Comparison of ENCODE assay signal across 8 cellular contexts in the genomic region with DNA sequence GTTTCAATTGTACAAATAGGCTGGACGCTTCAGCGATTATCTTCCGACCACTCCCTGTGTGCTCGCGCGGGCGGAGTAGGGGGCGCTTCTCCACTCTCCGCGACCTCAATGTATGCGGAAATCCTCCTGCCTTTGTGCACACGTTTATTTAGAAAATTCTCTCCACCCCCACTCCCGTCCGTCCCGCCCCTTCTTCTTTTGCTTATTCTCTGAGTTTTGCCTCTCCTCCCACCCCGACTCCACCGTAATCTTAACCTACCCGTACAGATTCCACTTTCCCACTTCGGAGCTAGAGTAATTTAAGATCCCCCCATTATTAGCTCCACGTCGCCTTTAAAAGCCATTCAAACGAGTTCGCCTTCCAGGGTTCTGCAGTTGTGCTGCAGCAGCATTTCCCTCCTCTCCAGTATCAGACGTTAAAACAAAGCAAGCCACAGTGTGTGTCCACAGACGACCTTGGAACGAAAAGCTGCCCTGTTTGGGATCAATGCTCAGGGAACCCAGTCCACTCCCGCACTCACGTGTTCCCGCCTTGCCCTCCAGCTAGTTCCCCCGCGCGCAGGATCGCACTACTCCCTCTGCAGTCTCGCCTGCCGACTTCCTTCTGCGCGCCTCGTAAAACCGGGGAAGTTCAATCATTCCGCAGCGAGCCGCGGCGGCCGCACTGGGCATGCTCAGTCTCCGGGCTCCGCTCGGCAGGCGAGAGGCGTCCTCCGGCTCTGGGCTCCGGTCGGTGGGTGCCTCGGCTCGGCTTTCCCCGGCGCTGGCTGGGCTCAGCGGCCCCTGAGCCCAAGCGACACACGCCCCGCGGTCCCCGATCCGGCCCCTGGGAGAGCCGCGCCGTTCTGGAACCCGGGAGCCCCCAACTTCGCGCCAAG. TPM values are rescaled to one million over a fixed set of nuclear protein-coding genes. Genes with fewer than 3 reads are reported as not detected.
DNase-seq lines count a peak whose midpoint lies in the region; ATAC-seq and TF ChIP-seq lines count a peak whose summit lies in the region.

A gene with protein sequence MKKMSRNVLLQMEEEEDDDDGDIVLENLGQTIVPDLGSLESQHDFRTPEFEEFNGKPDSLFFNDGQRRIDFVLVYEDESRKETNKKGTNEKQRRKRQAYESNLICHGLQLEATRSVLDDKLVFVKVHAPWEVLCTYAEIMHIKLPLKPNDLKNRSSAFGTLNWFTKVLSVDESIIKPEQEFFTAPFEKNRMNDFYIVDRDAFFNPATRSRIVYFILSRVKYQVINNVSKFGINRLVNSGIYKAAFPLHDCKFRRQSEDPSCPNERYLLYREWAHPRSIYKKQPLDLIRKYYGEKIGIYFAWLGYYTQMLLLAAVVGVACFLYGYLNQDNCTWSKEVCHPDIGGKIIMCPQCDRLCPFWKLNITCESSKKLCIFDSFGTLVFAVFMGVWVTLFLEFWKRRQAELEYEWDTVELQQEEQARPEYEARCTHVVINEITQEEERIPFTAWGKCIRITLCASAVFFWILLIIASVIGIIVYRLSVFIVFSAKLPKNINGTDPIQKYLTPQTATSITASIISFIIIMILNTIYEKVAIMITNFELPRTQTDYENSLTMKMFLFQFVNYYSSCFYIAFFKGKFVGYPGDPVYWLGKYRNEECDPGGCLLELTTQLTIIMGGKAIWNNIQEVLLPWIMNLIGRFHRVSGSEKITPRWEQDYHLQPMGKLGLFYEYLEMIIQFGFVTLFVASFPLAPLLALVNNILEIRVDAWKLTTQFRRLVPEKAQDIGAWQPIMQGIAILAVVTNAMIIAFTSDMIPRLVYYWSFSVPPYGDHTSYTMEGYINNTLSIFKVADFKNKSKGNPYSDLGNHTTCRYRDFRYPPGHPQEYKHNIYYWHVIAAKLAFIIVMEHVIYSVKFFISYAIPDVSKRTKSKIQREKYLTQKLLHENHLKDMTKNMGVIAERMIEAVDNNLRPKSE (plus strand): TSS at position 677 of the 878 bp plus-strand sequence. CDS start 227 bp downstream, outside the sequence.

- TF ChIP-seq CTCF in adrenal gland (IDR thresholded peaks at IDR 0.05): peak in 2 of 6 experiments; percentile 5 to 33
- peak in 4 of 9 donors; percentile 23 to 55 (median 30) for TF ChIP-seq CTCF in heart right ventricle (IDR thresholded peaks at IDR 0.05)
- TF ChIP-seq CTCF in prostate gland (IDR thresholded peaks at IDR 0.05): peak in 1 of 4 experiments; percentile 25

- H3K4me1 ChIP-seq in adrenal gland (replicated peaks in 1 of 2) (peaks cover 2 to 30% of the 10 kb centered on the region in 2 donors), heart right ventricle (peaks cover 0 to 49% (median 33%) of the 10 kb centered on the region in 9 donors), prostate gland (replicated peaks) (no peaks in the 10 kb centered on the region), urinary bladder (ENCODE audit: insufficient read depth) (peaks cover under 1% of the 10 kb centered on the region)

- 0 to 1% (median 1%) methylated on average over 25 to 70 of the region's 70 CpGs for WGBS in adrenal gland, 4 donors
- WGBS in heart right ventricle, 2 donors: 0% methylated on average over 69 to 70 of the region's 70 CpGs
- WGBS in prostate gland: under 1% methylated on average over 58 of the region's 70 CpGs
- WGBS in urinary bladder: under 1% methylated on average over 70 of the region's 70 CpGs

- intact Hi-C loops in T-helper 1 cell treated with Interleukin-12 subunit alpha and Interleukin-12 subunit beta and Interleukin-4 antibody, amounts not matched to agents 30 ng/mL and 1 ng/mL, for 36 hours (cut with micrococcal nuclease): loop anchor here (1.0 to 5.0 kb wide), 9 partner anchors 45 to 1157 kb away; a partner anchor contains a TSS
- intact Hi-C loops in adrenal gland (cut with DNase I): loop anchor here (5.0 to 10.0 kb wide), 3 partner anchors 52 to 172 kb away; no protein-coding TSS in a partner anchor
- intact Hi-C loops in heart right ventricle (cut with DNase I): loop anchor here in 6 of 10 donors (2.0 to 10.0 kb wide), 9 partner anchors 42 to 509 kb away; a partner anchor contains a TSS
- intact Hi-C loops in prostate gland (cut with DNase I): loop anchor here (5.0 kb wide), 4 partner anchors 62 to 777 kb away; a partner anchor contains a TSS

- peak within 1 kb of the TSS; percentile 73 to 95 (median 84) for H3K4me3 ChIP-seq in adrenal gland
- peak within 1 kb of the TSS; percentile 67 to 98 (median 90) for H3K4me3 ChIP-seq in heart right ventricle
- H3K4me3 ChIP-seq in prostate gland: peak within 1 kb of the TSS; percentile 75 to 85
- peak within 1 kb of the TSS; percentile 83 for H3K4me3 ChIP-seq in urinary bladder (ENCODE audit: low read depth, low read length)

- TF ChIP-seq POLR2A in GM15510 (IDR thresholded peaks at IDR 0.05; ENCODE audit: borderline replicate concordance, extremely low read depth, insufficient read length): peak; percentile 71
- peak; percentile 84 to 95 for TF ChIP-seq POLR2A in adrenal gland (IDR thresholded peaks at IDR 0.05)
- peak; percentile 80 for TF ChIP-seq POLR2A in prostate gland (IDR thresholded peaks at IDR 0.05)

- no peaks in the 10 kb centered on the region for H3K9me3 ChIP-seq in adrenal gland (replicated peaks in 1 of 3)
- no peaks in the 10 kb centered on the region for H3K9me3 ChIP-seq in heart right ventricle
- no peaks in the 10 kb centered on the region for H3K9me3 ChIP-seq in prostate gland

- H3K36me3 ChIP-seq in adrenal gland (replicated peaks in 1 of 2) (no peaks in the 10 kb centered on the region), heart right ventricle (no peaks in the 10 kb centered on the region), prostate gland (no peaks in the 10 kb centered on the region), urinary bladder (ENCODE audit: insufficient read depth) (no peaks in the 10 kb centered on the region)

- ATAC-seq in HG02852 (IDR thresholded peaks at IDR 0.05; ENCODE audit: unreplicated experiment) (peak; percentile 72), heart right ventricle (peak; percentile 90 to 96 (median 95))

- H3K27ac ChIP-seq in adrenal gland (peak within 1 kb of the TSS; percentile 77 to 97 (median 92)), heart right ventricle (peak within 1 kb of the TSS; percentile 91 to 99 (median 94)), prostate gland (peak within 1 kb of the TSS; percentile 86 to 94), urinary bladder (ENCODE audit: low read depth) (peak within 1 kb of the TSS; percentile 94)

- DNase-seq in NCI-H1436 (lab: John Stamatoyannopoulos, UW): peak; percentile 74
- DNase-seq in adrenal gland: peak; percentile 86 to 94 (median 89)
- DNase-seq in heart right ventricle: peak; percentile 88 to 89
- peak; percentile 87 for DNase-seq in prostate gland (ENCODE audit: low spot score)

- H3K27me3 ChIP-seq in adrenal gland (no peaks in the 10 kb centered on the region), heart right ventricle (no peaks in the 10 kb centered on the region), prostate gland (replicated peaks; ENCODE audit: insufficient read depth) (no peaks in the 10 kb centered on the region)

RNA-seq across cellular contexts. Expression of the gene that starts here (rescaled TPM):
- total RNA-seq in T-helper 1 cell treated with Interleukin-12 subunit alpha and Interleukin-12 subunit beta and Interleukin-4 antibody, amounts not matched to agents 30 ng/mL and 1 ng/mL, for 36 hours: 27.8 and 29.1 TPM in 2 replicates
- total RNA-seq in adrenal gland: 10 to 100 TPM; 51.3 to 92.3 (median 67.5) TPM
- polyA plus RNA-seq in adrenal gland: 10 to 100 TPM in 1 of 3 donors, 1 to 10 TPM in 2; 7.5 to 37.0 (median 7.5) TPM
- total RNA-seq in heart right ventricle: 10 to 100 TPM; 35.8 to 52.2 (median 41.9) TPM
- polyA plus RNA-seq in heart right ventricle: 10 to 100 TPM in 1 of 2 donors, 1 to 10 TPM in 1; 8.9 to 12.7 TPM
- total RNA-seq in prostate gland: 10 to 100 TPM; 36.8 to 78.8 TPM
- total RNA-seq in urinary bladder: 163 TPM
- polyA plus RNA-seq in urinary bladder: 63.7 TPM

Comparison
In these comparisons a context has a peak if more than half of its experiments do, and no peak if none do; other contexts are left out.
1. Peak in every context shown above with its lines: DNase-seq, ATAC-seq, H3K4me3 ChIP-seq and H3K27ac ChIP-seq.